In genomic region chr1:3796215-3797193, GRCh38 we compare ENCODE assay signal across 8 cellular contexts. TPM values are rescaled to one million over a fixed set of nuclear protein-coding genes. Genes with fewer than 3 reads are reported as not detected.
DNase-seq lines count a peak whose midpoint lies in the region; ATAC-seq and TF ChIP-seq lines count a peak whose summit lies in the region.

Gene LRRC47, minus strand, starts transcription at chr1:3796498. Its CDS starts 22 bp downstream, at chr1:3796476.

- H3K36me3 ChIP-seq in DND-41 (ENCODE audit: insufficient read depth, low read length) = peaks cover 13% of the 10 kb centered on the region
- peaks cover 10% of the 10 kb centered on the region; the same call in 1 of the 2 replicates for H3K36me3 ChIP-seq in RWPE2 (ENCODE audit: low read depth)
- no peaks in the 10 kb centered on the region for H3K36me3 ChIP-seq in fibroblast of lung (ENCODE audit: control insufficient read depth, insufficient read depth, low read length)

- H3K27ac Mint-ChIP-seq in activated T-helper 17 cell treated with anti-CD3 and anti-CD28 coated beads, Interleukin-2, amount 50 U/mL, for 72 hours = peak within 1 kb of the TSS; percentile 95
- peak within 1 kb of the TSS; percentile 86 to 99 (median 96) for H3K27ac Mint-ChIP-seq in naive thymus-derived CD8-positive, alpha-beta T cell
- H3K27ac Mint-ChIP-seq in stimulated activated naive B cell treated with anti-CD40 and anti-IgM and Interleukin-4, amounts not matched to agents 10 μg/mL and 1 μg/mL and 100 μg/mL, for 72 hours = peak within 1 kb of the TSS; percentile 94

- H4K20me1 ChIP-seq in DND-41 (ENCODE audit: insufficient read depth, low read length) (peaks cover 35% of the 10 kb centered on the region), fibroblast of lung (ENCODE audit: control insufficient read depth, extremely low read depth, insufficient read depth, low read length) (peaks cover 3% of the 10 kb centered on the region)

- TF ChIP-seq CTCF in DND-41 (IDR thresholded peaks at IDR 0.05; ENCODE audit: borderline replicate concordance, extremely low read depth, low read length, poor library complexity, severe bottlenecking) (no peak), RWPE2 (IDR thresholded peaks at IDR 0.05; ENCODE audit: poor library complexity, severe bottlenecking) (no peak), fibroblast of lung (conservative IDR thresholded peaks at IDR 0.05 in 1 of 2, IDR thresholded peaks at IDR 0.05 in 1 of 2; ENCODE audit: low read depth in 1 of 2, low read length in 2 of 2) (no peak)

- H3K4me3 ChIP-seq in DND-41 (ENCODE audit: low read depth in 1 of 2, low read length in 2 of 2) (peak within 1 kb of the TSS; percentile 85 to 98), RWPE2 (ENCODE audit: severe bottlenecking) (peak within 1 kb of the TSS; percentile 98), fibroblast of lung (replicated peaks in 1 of 4; ENCODE audit: control extremely low read depth in 1 of 4, insufficient read depth in 1 of 4, low read depth in 3 of 4, low read length in 4 of 4) (peak within 1 kb of the TSS; percentile 81 to 87 (median 85))

- peak within 1 kb of the TSS; percentile 99 for H2AFZ ChIP-seq in DND-41 (ENCODE audit: low read depth, low read length)
- H2AFZ ChIP-seq in fibroblast of lung (ENCODE audit: low read length) = peak within 1 kb of the TSS; percentile 99

- ATAC-seq in DND-41 (ENCODE audit: insufficient read depth, low read depth) (peak; percentile 100), GM21737 (IDR thresholded peaks at IDR 0.05; ENCODE audit: unreplicated experiment) (peak; percentile 97), RWPE2 (ENCODE audit: low read depth) (peak; percentile 97)
- ATAC-seq in activated T-helper 17 cell treated with anti-CD3 and anti-CD28 coated beads, Interleukin-2, amount 50 U/mL, for 72 hours (replicated peaks) = peak; percentile 90
- peak; percentile 100 for ATAC-seq in naive thymus-derived CD8-positive, alpha-beta T cell
- peak; percentile 97 to 100 for ATAC-seq in stimulated activated naive B cell treated with anti-CD40 and anti-IgM and Interleukin-4, amounts not matched to agents 10 μg/mL and 1 μg/mL and 100 μg/mL, for 72 hours (replicated peaks)

- peak within 1 kb of the TSS; percentile 79 for H3K27ac ChIP-seq in DND-41 (ENCODE audit: low read length)
- peak within 1 kb of the TSS; percentile 24 for H3K27ac ChIP-seq in RWPE2 (ENCODE audit: poor library complexity, severe bottlenecking)
- H3K27ac ChIP-seq in fibroblast of lung (ENCODE audit: insufficient read depth, low read length) = peak within 1 kb of the TSS; percentile 73

- H3K4me3 Mint-ChIP-seq in activated T-helper 17 cell treated with anti-CD3 and anti-CD28 coated beads, Interleukin-2, amount 50 U/mL, for 72 hours = peak within 1 kb of the TSS; percentile 93
- H3K4me3 Mint-ChIP-seq in naive thymus-derived CD8-positive, alpha-beta T cell = peak within 1 kb of the TSS; percentile 84 to 98 (median 96)
- peak within 1 kb of the TSS; percentile 87 to 91 for H3K4me3 Mint-ChIP-seq in stimulated activated naive B cell treated with anti-CD40 and anti-IgM and Interleukin-4, amounts not matched to agents 10 μg/mL and 1 μg/mL and 100 μg/mL, for 72 hours

- H3K9me3 Mint-ChIP-seq in activated T-helper 17 cell treated with anti-CD3 and anti-CD28 coated beads, Interleukin-2, amount 50 U/mL, for 72 hours = no peaks in the 10 kb centered on the region
- peaks cover 0 to 10% (median 0%) of the 10 kb centered on the region in 9 donors for H3K9me3 Mint-ChIP-seq in naive thymus-derived CD8-positive, alpha-beta T cell
- peaks cover 2 to 8% of the 10 kb centered on the region in 2 donors for H3K9me3 Mint-ChIP-seq in stimulated activated naive B cell treated with anti-CD40 and anti-IgM and Interleukin-4, amounts not matched to agents 10 μg/mL and 1 μg/mL and 100 μg/mL, for 72 hours

- POLR2A ChIA-PET in naive thymus-derived CD8-positive, alpha-beta T cell (lab: Charles Lee) = interaction anchor here (0.6 to 2.2 kb wide), 9 partner anchors 9 to 106 kb away, joined by 3 to 15 read pairs (median 5); partner anchors contain the start of gene C1orf174

- H3K4me1 ChIP-seq in DND-41 (ENCODE audit: insufficient read depth, low read length) (peaks cover 41% of the 10 kb centered on the region), RWPE2 (ENCODE audit: insufficient read depth, poor library complexity, severe bottlenecking) (peaks cover 17% of the 10 kb centered on the region), fibroblast of lung (ENCODE audit: control insufficient read depth, extremely low read depth, insufficient read depth, low read length) (peaks cover 5% of the 10 kb centered on the region)

- peaks cover 15% of the 10 kb centered on the region for H3K36me3 Mint-ChIP-seq in activated T-helper 17 cell treated with anti-CD3 and anti-CD28 coated beads, Interleukin-2, amount 50 U/mL, for 72 hours (ENCODE audit: low read depth)
- H3K36me3 Mint-ChIP-seq in naive thymus-derived CD8-positive, alpha-beta T cell = peaks cover 1 to 12% (median 5%) of the 10 kb centered on the region in 3 donors
- H3K36me3 Mint-ChIP-seq in stimulated activated naive B cell treated with anti-CD40 and anti-IgM and Interleukin-4, amounts not matched to agents 10 μg/mL and 1 μg/mL and 100 μg/mL, for 72 hours = peaks cover 9 to 30% of the 10 kb centered on the region in 2 donors

- peaks cover 19% of the 10 kb centered on the region for H3K4me1 Mint-ChIP-seq in activated T-helper 17 cell treated with anti-CD3 and anti-CD28 coated beads, Interleukin-2, amount 50 U/mL, for 72 hours
- peaks cover 19 to 53% (median 45%) of the 10 kb centered on the region in 4 donors for H3K4me1 Mint-ChIP-seq in naive thymus-derived CD8-positive, alpha-beta T cell
- peaks cover 27 to 46% of the 10 kb centered on the region in 2 donors for H3K4me1 Mint-ChIP-seq in stimulated activated naive B cell treated with anti-CD40 and anti-IgM and Interleukin-4, amounts not matched to agents 10 μg/mL and 1 μg/mL and 100 μg/mL, for 72 hours

- H3K27me3 ChIP-seq in DND-41 (ENCODE audit: insufficient read depth, low read length, poor library complexity) = no peaks in the 10 kb centered on the region
- no peaks in the 10 kb centered on the region for H3K27me3 ChIP-seq in RWPE2 (ENCODE audit: insufficient read depth, poor library complexity, severe bottlenecking)
- no peaks in the 10 kb centered on the region for H3K27me3 ChIP-seq in fibroblast of lung (ENCODE audit: control insufficient read depth, insufficient read depth, low read length)

- H3K9me3 ChIP-seq in DND-41 (ENCODE audit: insufficient read depth, low read length, severe bottlenecking) = no peaks in the 10 kb centered on the region
- H3K9me3 ChIP-seq in RWPE2 (ENCODE audit: severe bottlenecking) = no peaks in the 10 kb centered on the region
- no peaks in the 10 kb centered on the region for H3K9me3 ChIP-seq in fibroblast of lung (ENCODE audit: control insufficient read depth, insufficient read depth, low read depth, low read length)

- peaks cover 52% of the 10 kb centered on the region for H3K79me2 ChIP-seq in DND-41 (ENCODE audit: insufficient read depth, low read length)
- peaks cover 42% of the 10 kb centered on the region for H3K79me2 ChIP-seq in fibroblast of lung (ENCODE audit: control insufficient read depth, insufficient read depth, low read length)

- DNase-seq in DND-41 = peak; percentile 94
- peak; percentile 82 for DNase-seq in KG1 (lab: John Stamatoyannopoulos, UW)
- DNase-seq in RWPE2 (ENCODE audit: low spot score) = peak; percentile 93
- DNase-seq in fibroblast of lung (ENCODE audit: low read depth in 2 of 2) = peak; percentile 90 to 92
- peak; percentile 90 to 96 (median 93) for DNase-seq in naive thymus-derived CD8-positive, alpha-beta T cell
- DNase-seq in stimulated activated naive B cell treated with anti-CD40 and anti-IgM and Interleukin-4, amounts not matched to agents 10 μg/mL and 1 μg/mL and 100 μg/mL, for 72 hours = peak; percentile 91

- H3K4me2 ChIP-seq in DND-41 (ENCODE audit: insufficient read depth, low read length) = peak within 1 kb of the TSS; percentile 99
- H3K4me2 ChIP-seq in fibroblast of lung (ENCODE audit: extremely low read depth, insufficient read depth, low read length) = peak within 1 kb of the TSS; percentile 81

- no peaks in the 10 kb centered on the region for H3K27me3 Mint-ChIP-seq in activated T-helper 17 cell treated with anti-CD3 and anti-CD28 coated beads, Interleukin-2, amount 50 U/mL, for 72 hours
- peaks cover 7 to 20% (median 12%) of the 10 kb centered on the region in 5 donors for H3K27me3 Mint-ChIP-seq in naive thymus-derived CD8-positive, alpha-beta T cell
- H3K27me3 Mint-ChIP-seq in stimulated activated naive B cell treated with anti-CD40 and anti-IgM and Interleukin-4, amounts not matched to agents 10 μg/mL and 1 μg/mL and 100 μg/mL, for 72 hours = peaks cover 10 to 11% of the 10 kb centered on the region in 2 donors

- H3K9ac ChIP-seq in DND-41 (ENCODE audit: low read depth, low read length) (peak within 1 kb of the TSS; percentile 86), fibroblast of lung (ENCODE audit: insufficient read depth, low read length) (peak within 1 kb of the TSS; percentile 92)

RNA-seq across cellular contexts. Expression of gene LRRC47, which starts in this region (rescaled TPM):
- total RNA-seq in activated T-helper 17 cell treated with anti-CD3 and anti-CD28 coated beads, Interleukin-2, amount 50 U/mL, for 72 hours = 10 to 100 TPM; 26.4 to 35.9 TPM
- 25.1 and 26.7 TPM in 2 replicates for total RNA-seq in fibroblast of lung
- 28.8 and 32.4 TPM in 2 replicates for polyA plus RNA-seq in fibroblast of lung
- polyA plus RNA-seq in fibroblast of lung (2012) = 29.8 and 30.4 TPM in 2 replicates
- polyA minus RNA-seq in fibroblast of lung (ENCODE audit: low replicate concordance) = 9.9 and 11.0 TPM in 2 replicates
- total RNA-seq in naive thymus-derived CD8-positive, alpha-beta T cell = 10 to 100 TPM; 46.0 to 52.6 TPM
- 10 to 100 TPM; 23.9 to 34.9 (median 34.6) TPM for polyA plus RNA-seq in naive thymus-derived CD8-positive, alpha-beta T cell

Comparison
In these comparisons a context has a peak if more than half of its experiments do, and no peak if none do; other contexts are left out.
1. Peak in every context shown above with its lines: DNase-seq, ATAC-seq, H3K4me3 ChIP-seq and H3K27ac ChIP-seq.
2. H3K27ac ChIP-seq: peak in every context shown above with its lines; median percentile 79 in DND-41; 73 in fibroblast of lung; 24 in RWPE2.